ENCODE assay signal across 7 cellular contexts in genomic region chr12:98532687-98533304, GRCh38. TPM values are rescaled to one million over a fixed set of nuclear protein-coding genes. Genes with fewer than 3 reads are reported as not detected.
A peak's percentile ranks its signal among the peaks of the same experiment; 100 is the strongest.
DNase-seq lines count a peak whose midpoint lies in the region; ATAC-seq and TF ChIP-seq lines count a peak whose summit lies in the region.

No MANE protein-coding gene starts in this region.

- H3K14ac ChIP-seq in H9 (ENCODE audit: insufficient read depth, low read length) (no peak overlapping the region), neuronal stem cell (ENCODE audit: low read length) (no peak overlapping the region)

- H4K8ac ChIP-seq in H9 (replicated peaks; ENCODE audit: insufficient read length, low read depth, low read length), result no peak overlapping the region
- H4K8ac ChIP-seq in neuronal stem cell (ENCODE audit: low read depth, low read length), result no peak overlapping the region

- H4K20me1 ChIP-seq in H9 (ENCODE audit: control insufficient read depth, insufficient read depth, insufficient read length) (peaks cover 2% of the 10 kb centered on the region), OCI-LY7 (ENCODE audit: insufficient read depth, low read length) (peaks cover 53% of the 10 kb centered on the region)

- H3K4me2 ChIP-seq in H9 (ENCODE audit: insufficient read depth, insufficient read length, low read length) (no peak overlapping the region), OCI-LY7 (ENCODE audit: low read length) (no peak overlapping the region), neuronal stem cell (ENCODE audit: insufficient read depth, low read length, poor library complexity, severe bottlenecking) (no peak overlapping the region)

- no CpG with 5 or more reads among the region's 4 CpGs for WGBS in H9 (ENCODE audit: extremely low coverage, insufficient read length, low lambda C conversion rate)
- no CpG with 5 or more reads among the region's 4 CpGs for WGBS in neuronal stem cell (ENCODE audit: extremely low coverage in 2 of 2, insufficient read length in 2 of 2, insufficient replicate concordance in 1 of 2), 2 donors

- no peak overlapping the region for H2BK5ac ChIP-seq in H9 (ENCODE audit: insufficient read length, low read length)
- no peak overlapping the region for H2BK5ac ChIP-seq in neuronal stem cell (ENCODE audit: low read length)

- H3K4me3 ChIP-seq in OCI-LY7 (ENCODE audit: low read depth, low read length, poor library complexity, severe bottlenecking), result no peak overlapping the region
- H3K4me3 ChIP-seq in neuronal stem cell (ENCODE audit: low read length in 2 of 2), result no peak overlapping the region

- H2BK20ac ChIP-seq in H9 (ENCODE audit: low read depth, low read length, poor library complexity, severe bottlenecking), result no peak overlapping the region

- H2BK15ac ChIP-seq in H9 (ENCODE audit: low read depth, low read length) (no peak overlapping the region), neuronal stem cell (ENCODE audit: low read length) (no peak overlapping the region)

- H3K23ac ChIP-seq in H9 (ENCODE audit: insufficient read length, low read depth, low read length) (no peak overlapping the region), neuronal stem cell (ENCODE audit: low read depth, low read length, poor library complexity) (no peak overlapping the region)

- H3K36me3 ChIP-seq in OCI-LY7 (ENCODE audit: insufficient read depth, low read length) (peaks cover 100% of the 10 kb centered on the region), neuronal stem cell (replicated peaks in 1 of 2; ENCODE audit: control insufficient read depth in 2 of 2, insufficient read depth in 2 of 2, low read length in 2 of 2) (peaks cover 29 to 100% of the 10 kb centered on the region in 2 donors)

- no peak overlapping the region for H4K5ac ChIP-seq in H9 (ENCODE audit: insufficient read length, low read depth, low read length)

- ATAC-seq in GM21529 (IDR thresholded peaks at IDR 0.05; ENCODE audit: unreplicated experiment), result no peak
- no peak for ATAC-seq in HG02938 (IDR thresholded peaks at IDR 0.05; ENCODE audit: unreplicated experiment)

- CTCF ChIA-PET in OCI-LY7 (lab: Charles Lee; ENCODE audit: unreplicated experiment), result no interaction called here

- H2BK12ac ChIP-seq in H9 (ENCODE audit: insufficient read length, low read depth, low read length) (no peak overlapping the region), neuronal stem cell (ENCODE audit: low read length) (no peak overlapping the region)

- H3K23me2 ChIP-seq in H9 (ENCODE audit: insufficient read length, low read depth, low read length, poor library complexity, severe bottlenecking), result no peaks in the 10 kb centered on the region

- DNase-seq in DMS53 treated with DMSO at 0.1 percent for 48 hours (lab: John Stamatoyannopoulos, UW; ENCODE audit: unreplicated experiment), result peak; percentile 45
- no peak for DNase-seq in H9
- peak; percentile 63 for DNase-seq in OCI-LY7 (ENCODE audit: low spot score)
- DNase-seq in dedifferentiated amniotic fluid mesenchymal stem cell (ENCODE audit: extremely low spot score), result peak; percentile 20
- DNase-seq in neuronal stem cell (ENCODE audit: low spot score), result peak; percentile 24

- H2AK5ac ChIP-seq in H9 (ENCODE audit: insufficient read length, low read length) (no peak overlapping the region), neuronal stem cell (ENCODE audit: low read depth, low read length) (no peak overlapping the region)

- H3K9me3 ChIP-seq in H9 (ENCODE audit: control insufficient read depth, low read depth, low read length) (no peaks in the 10 kb centered on the region), OCI-LY7 (ENCODE audit: low read length) (no peaks in the 10 kb centered on the region), neuronal stem cell (replicated peaks in 1 of 2; ENCODE audit: control insufficient read depth in 2 of 2, insufficient read depth in 1 of 2, low read depth in 1 of 2, low read length in 2 of 2) (no peaks in the 10 kb centered on the region)

- H3T11ph ChIP-seq in H9 (ENCODE audit: low read length), result no peak overlapping the region

- intact Hi-C loops in OCI-LY7 (cut with micrococcal nuclease; ENCODE audit: unreplicated experiment), result loop anchor here (5.0 kb wide), 2 partner anchors 40 to 105 kb away; no protein-coding TSS in a partner anchor

- H3K9me2 ChIP-seq in OCI-LY7 (ENCODE audit: insufficient read depth, low read length), result no peaks in the 10 kb centered on the region

- H3K18ac ChIP-seq in H9 (ENCODE audit: insufficient read length, low read depth, low read length) (no peak overlapping the region), neuronal stem cell (ENCODE audit: low read length) (no peak overlapping the region)

- H3K79me2 ChIP-seq in H9 (ENCODE audit: insufficient read depth, low read length) (no peaks in the 10 kb centered on the region; the same call in 1 of the 2 replicates), OCI-LY7 (ENCODE audit: insufficient read depth, low read depth, low read length) (peaks cover 98% of the 10 kb centered on the region)

- H3K4me1 ChIP-seq in H9 (ENCODE audit: insufficient read depth, low read length) (no peaks in the 10 kb centered on the region), OCI-LY7 (ENCODE audit: insufficient read depth, low read length, poor library complexity, severe bottlenecking) (no peaks in the 10 kb centered on the region), neuronal stem cell (ENCODE audit: control insufficient read depth in 2 of 2, insufficient read depth in 1 of 2, low read depth in 1 of 2, low read length in 2 of 2) (no peaks in the 10 kb centered on the region)

- no peaks in the 10 kb centered on the region for H3K27me3 Mint-ChIP-seq in H9 (ENCODE audit: low read depth)

- H2AFZ ChIP-seq in H9 (ENCODE audit: low read length), result no peak overlapping the region
- H2AFZ ChIP-seq in OCI-LY7 (ENCODE audit: low read length), result no peak overlapping the region
- H2AFZ ChIP-seq in neuronal stem cell (ENCODE audit: low read length), result no peak overlapping the region

- no peaks in the 10 kb centered on the region for H3K9me3 Mint-ChIP-seq in H9

- no peak overlapping the region for H4K91ac ChIP-seq in H9 (ENCODE audit: insufficient read length, low read depth, low read length)
- no peak overlapping the region for H4K91ac ChIP-seq in neuronal stem cell (ENCODE audit: low read depth, low read length, poor library complexity)

- TF ChIP-seq CTCF in H9 (conservative IDR thresholded peaks at IDR 0.05), result peak; percentile 79
- peak; percentile 86 for TF ChIP-seq CTCF in OCI-LY7 (conservative IDR thresholded peaks at IDR 0.05; ENCODE audit: low read length)

- no TSS peak for BruUV-seq in OCI-LY7 (replicated peaks; lab: Mats Ljungman, UMichigan)

- POLR2A ChIA-PET in OCI-LY7 (lab: Charles Lee), result interaction anchor here (0.8 kb wide), 1 partner anchor 10 kb away, joined by 4 read pairs; no protein-coding TSS in a partner anchor

- H3K56ac ChIP-seq in H9 (ENCODE audit: insufficient read length, low read depth, low read length), result no peak overlapping the region

- no peak overlapping the region for H3K4me3 Mint-ChIP-seq in H9

- H3K9ac ChIP-seq in H9 (ENCODE audit: extremely low read depth, insufficient read length, low read length) (no peak overlapping the region), neuronal stem cell (ENCODE audit: low read depth, low read length, poor library complexity) (no peak overlapping the region)

- no peak overlapping the region for H2BK120ac ChIP-seq in H9 (ENCODE audit: low read depth, low read length, poor library complexity, severe bottlenecking)
- no peak overlapping the region for H2BK120ac ChIP-seq in neuronal stem cell (ENCODE audit: low read depth, low read length)

- no peak overlapping the region for H3K27ac ChIP-seq in H9 (ENCODE audit: insufficient read length, low read depth, low read length)
- no peak overlapping the region for H3K27ac ChIP-seq in OCI-LY7 (ENCODE audit: low read depth, low read length, poor library complexity, severe bottlenecking)
- H3K27ac ChIP-seq in neuronal stem cell (replicated peaks; ENCODE audit: low read length), result no peak overlapping the region

- H3K4ac ChIP-seq in H9 (ENCODE audit: low read depth, low read length) (no peak overlapping the region), neuronal stem cell (ENCODE audit: low read length) (no peak overlapping the region)

- H3K27ac Mint-ChIP-seq in H9, result no peak overlapping the region

- no peaks in the 10 kb centered on the region for H3K4me1 Mint-ChIP-seq in H9

- H3K27me3 ChIP-seq in H9 (ENCODE audit: insufficient read depth, low read length) (no peaks in the 10 kb centered on the region), neuronal stem cell (ENCODE audit: control insufficient read depth in 3 of 3, insufficient read depth in 3 of 3, low read depth in 1 of 3, low read length in 3 of 3) (no peaks in the 10 kb centered on the region)

- peaks cover 43 to 89% (median 83%) of the 10 kb centered on the region in 3 experiments; a peak in 6 of 7 replicates for H3K36me3 Mint-ChIP-seq in H9 (ENCODE audit: insufficient read depth in 1 of 3, low read depth in 3 of 3)

- H3K79me1 ChIP-seq in H9 (ENCODE audit: insufficient read depth, low read depth, low read length, poor library complexity, severe bottlenecking) (peaks cover 6% of the 10 kb centered on the region), neuronal stem cell (ENCODE audit: low read depth, low read length) (peaks cover 3% of the 10 kb centered on the region)

RNA-seq across cellular contexts. Expression of gene TMPO, which starts 17.4 kb away (rescaled TPM):
- total RNA-seq in H9 (2021), result 202 and 204 TPM in 2 replicates
- total RNA-seq in OCI-LY7 (2014; rRNA removed; shearing (Covaris generic)), result 377 and 402 TPM in 2 replicates
- 389 and 436 TPM in 2 replicates for total RNA-seq in OCI-LY7 (2022)
- 151 TPM for polyA plus RNA-seq in neuronal stem cell (2013, experiment 1 of 2)
- polyA plus RNA-seq in neuronal stem cell (2013, experiment 2 of 2), result 158 TPM
